8 cellular contexts compared by ENCODE assay signal in genomic region chr9:129027224-129027684, GRCh38. TPM values are rescaled to one million over a fixed set of nuclear protein-coding genes. Genes with fewer than 3 reads are reported as not detected.
A peak's percentile ranks its signal among the peaks of the same experiment; 100 is the strongest.
DNase-seq lines count a peak whose midpoint lies in the region; ATAC-seq and TF ChIP-seq lines count a peak whose summit lies in the region.

No MANE protein-coding gene starts in this region.

- H3K27ac Mint-ChIP-seq in brain, result peak overlapping the region; percentile 70 to 97 (median 83)

- no peaks in the 10 kb centered on the region for H3K27me3 ChIP-seq in BE2C
- no peaks in the 10 kb centered on the region for H3K27me3 ChIP-seq in mononuclear cell (ENCODE audit: insufficient read depth, low read length)

- H3K36me3 ChIP-seq in BE2C, result no peaks in the 10 kb centered on the region

- DNase-seq in BE2C, result no peak
- no peak for DNase-seq in stimulated activated CD4-positive, alpha-beta T cell treated with anti-CD3 and anti-CD28 coated beads, Interleukin-2, amount 100 ng/mL, for 48 hours

- H3K9me3 ChIP-seq in BE2C, result no peaks in the 10 kb centered on the region
- H3K9me3 ChIP-seq in mononuclear cell (ENCODE audit: low read depth, low read length), result no peaks in the 10 kb centered on the region

- H3K36me3 Mint-ChIP-seq in brain, result peaks cover under 1% of the 10 kb centered on the region

- ATAC-seq in HG03095 (IDR thresholded peaks at IDR 0.05; ENCODE audit: unreplicated experiment) (peak; percentile 10), HG03039 (IDR thresholded peaks at IDR 0.05; ENCODE audit: unreplicated experiment) (no peak), HG03280 (IDR thresholded peaks at IDR 0.05; ENCODE audit: unreplicated experiment) (no peak), esophagus mucosa (no peak)

- peaks cover 0 to 2% (median 0%) of the 10 kb centered on the region in 5 experiments for H3K9me3 Mint-ChIP-seq in brain

- TF ChIP-seq CTCF in BE2C (IDR thresholded peaks at IDR 0.05; ENCODE audit: low read depth, low read length) (no peak), brain (conservative IDR thresholded peaks at IDR 0.05) (no peak)

- H3K4me1 ChIP-seq in BE2C (peaks cover 14% of the 10 kb centered on the region), mononuclear cell (ENCODE audit: insufficient read depth, low read length) (peaks cover 13% of the 10 kb centered on the region)

- H3K27me3 Mint-ChIP-seq in brain, result no peaks in the 10 kb centered on the region

- H3K4me3 Mint-ChIP-seq in brain, result peak overlapping the region; percentile 88 to 92 (median 91)

- H3K4me1 Mint-ChIP-seq in brain, result peaks cover 50% of the 10 kb centered on the region

- H3K4me3 ChIP-seq in BE2C (ENCODE audit: low read depth, low read length) (peak overlapping the region; percentile 77), mononuclear cell (ENCODE audit: low read length) (peak overlapping the region; percentile 43)

RNA-seq across cellular contexts. Expression of gene SH3GLB2, which starts 0.9 kb away (rescaled TPM):
- 114 TPM for polyA plus RNA-seq in BE2C (2012; ENCODE audit: insufficient read depth, insufficient read length, low read depth)
- polyA plus RNA-seq in brain (ENCODE audit: insufficient read depth, low read depth, low replicate concordance), result 285 TPM
- total RNA-seq in mononuclear cell, result 37.0 TPM
- 101 TPM for total RNA-seq in esophagus mucosa

RNA-seq across cellular contexts. Expression of gene MIGA2, which starts 9.2 kb away (rescaled TPM):
- polyA plus RNA-seq in BE2C (2012; ENCODE audit: insufficient read depth, insufficient read length, low read depth), result 71.4 TPM
- polyA plus RNA-seq in brain (ENCODE audit: insufficient read depth, low read depth, low replicate concordance), result 15.0 TPM
- 22.7 TPM for total RNA-seq in mononuclear cell
- 21.2 TPM for total RNA-seq in esophagus mucosa

RNA-seq across cellular contexts. Expression of gene DOLPP1, which starts 53.7 kb away (rescaled TPM):
- 116 TPM for polyA plus RNA-seq in BE2C (2012; ENCODE audit: insufficient read depth, insufficient read length, low read depth)
- polyA plus RNA-seq in brain (ENCODE audit: insufficient read depth, low read depth, low replicate concordance), result 40.8 TPM
- total RNA-seq in mononuclear cell (1.9 TPM), esophagus mucosa (14.7 TPM)
